8 cellular contexts compared by ENCODE assay signal in the genomic region with DNA sequence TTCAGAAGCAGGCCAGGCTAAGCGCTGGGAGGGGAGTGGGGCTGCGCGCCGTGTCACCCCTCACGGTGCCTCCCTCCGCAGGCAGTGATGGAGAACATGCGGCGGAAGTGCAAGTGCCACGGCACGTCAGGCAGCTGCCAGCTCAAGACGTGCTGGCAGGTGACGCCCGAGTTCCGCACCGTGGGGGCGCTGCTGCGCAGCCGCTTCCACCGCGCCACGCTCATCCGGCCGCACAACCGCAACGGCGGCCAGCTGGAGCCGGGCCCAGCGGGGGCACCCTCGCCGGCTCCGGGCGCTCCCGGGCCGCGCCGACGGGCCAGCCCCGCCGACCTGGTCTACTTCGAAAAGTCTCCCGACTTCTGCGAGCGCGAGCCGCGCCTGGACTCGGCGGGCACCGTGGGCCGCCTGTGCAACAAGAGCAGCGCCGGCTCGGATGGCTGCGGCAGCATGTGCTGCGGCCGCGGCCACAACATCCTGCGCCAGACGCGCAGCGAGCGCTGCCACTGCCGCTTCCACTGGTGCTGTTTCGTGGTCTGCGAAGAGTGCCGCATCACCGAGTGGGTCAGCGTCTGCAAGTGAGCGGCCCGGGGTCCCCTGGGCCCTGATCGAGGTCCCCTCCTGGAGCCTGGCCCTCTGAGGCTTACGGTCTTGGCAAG. TPM values are rescaled to one million over a fixed set of nuclear protein-coding genes. Genes with fewer than 3 reads are reported as not detected.
DNase-seq lines count a peak whose midpoint lies in the region; ATAC-seq and TF ChIP-seq lines count a peak whose summit lies in the region.

No MANE protein-coding gene starts in this region.

- H3K36me3 Mint-ChIP-seq in activated T-helper 1 cell treated with anti-CD3 and anti-CD28 coated beads, Interleukin-12 subunit alpha, Interleukin-12 subunit beta, Interleukin-2, Interleukin-4 antibody, amounts not matched to agents 30 ng/mL and 10 ng/mL and 1 ng/mL, durations not matched to agents 14 hours and 24 hours and 36 hours (ENCODE audit: low read depth) = no peaks in the 10 kb centered on the region

- H3K4me2 ChIP-seq in osteoblast (ENCODE audit: insufficient read depth, low read length) = peak overlapping the region; percentile 78

- H4K20me1 ChIP-seq in osteoblast (ENCODE audit: insufficient read depth, low read length) = no peaks in the 10 kb centered on the region

- H3K27me3 ChIP-seq in HUES48 (ENCODE audit: control insufficient read depth, insufficient read depth, low read length) = peaks cover 100% of the 10 kb centered on the region
- H3K27me3 ChIP-seq in Peyer's patch = peaks cover 0 to 32% of the 10 kb centered on the region in 2 donors
- peaks cover 59% of the 10 kb centered on the region for H3K27me3 ChIP-seq in osteoblast (ENCODE audit: insufficient read depth, low read length)
- H3K27me3 ChIP-seq in thymus (ENCODE audit: control insufficient read depth, insufficient read depth) = peaks cover 42% of the 10 kb centered on the region

- H3K36me3 ChIP-seq in HUES48 (ENCODE audit: control insufficient read depth, insufficient read depth, low read length) (no peaks in the 10 kb centered on the region), Peyer's patch (no peaks in the 10 kb centered on the region), osteoblast (ENCODE audit: insufficient read depth, low read length) (no peaks in the 10 kb centered on the region), thymus (ENCODE audit: control insufficient read depth, insufficient read depth) (no peaks in the 10 kb centered on the region)

- WGBS in thymus = under 1% methylated on average over 72 of the region's 72 CpGs

- peak; percentile 54 for ATAC-seq in GM21381 (IDR thresholded peaks at IDR 0.05; ENCODE audit: unreplicated experiment)

- H3K79me2 ChIP-seq in osteoblast (ENCODE audit: insufficient read depth, low read length) = no peaks in the 10 kb centered on the region

- H3K9me3 Mint-ChIP-seq in activated T-helper 1 cell treated with anti-CD3 and anti-CD28 coated beads, Interleukin-12 subunit alpha, Interleukin-12 subunit beta, Interleukin-2, Interleukin-4 antibody, amounts not matched to agents 30 ng/mL and 10 ng/mL and 1 ng/mL, durations not matched to agents 14 hours and 24 hours and 36 hours = peaks cover 4% of the 10 kb centered on the region

- intact Hi-C loops in activated T-helper 1 cell treated with anti-CD3 and anti-CD28 coated beads, Interleukin-12 subunit alpha, Interleukin-12 subunit beta, Interleukin-2, Interleukin-4 antibody, amounts not matched to agents 30 ng/mL and 10 ng/mL and 1 ng/mL, durations not matched to agents 14 hours and 24 hours and 36 hours (cut with micrococcal nuclease) = loop anchor here (10.0 kb wide), 3 partner anchors 608 to 1668 kb away; no protein-coding TSS in a partner anchor

- peaks cover 35% of the 10 kb centered on the region for H3K4me1 Mint-ChIP-seq in activated T-helper 1 cell treated with anti-CD3 and anti-CD28 coated beads, Interleukin-12 subunit alpha, Interleukin-12 subunit beta, Interleukin-2, Interleukin-4 antibody, amounts not matched to agents 30 ng/mL and 10 ng/mL and 1 ng/mL, durations not matched to agents 14 hours and 24 hours and 36 hours (ENCODE audit: low read depth)

- no peaks in the 10 kb centered on the region for H3K9me3 ChIP-seq in HUES48 (ENCODE audit: control insufficient read depth, insufficient read depth, low read length)
- no peaks in the 10 kb centered on the region for H3K9me3 ChIP-seq in Peyer's patch
- H3K9me3 ChIP-seq in osteoblast (ENCODE audit: low read depth, low read length) = no peaks in the 10 kb centered on the region
- no peaks in the 10 kb centered on the region for H3K9me3 ChIP-seq in thymus (ENCODE audit: control insufficient read depth)

- TF ChIP-seq POLR2A in Peyer's patch (IDR thresholded peaks at IDR 0.05) = no peak

- peak in 5 of 6 experiments; percentile 20 to 58 (median 54) for TF ChIP-seq CTCF in Peyer's patch (IDR thresholded peaks at IDR 0.05)
- TF ChIP-seq CTCF in fibroblast of villous mesenchyme (IDR thresholded peaks at IDR 0.05; ENCODE audit: insufficient read depth, low read depth, low read length) = peak; percentile 22
- TF ChIP-seq CTCF in osteoblast (IDR thresholded peaks at IDR 0.05; ENCODE audit: extremely low read depth, low read depth, low read length) = peak; percentile 13

- peak overlapping the region; percentile 75 for H2AFZ ChIP-seq in osteoblast (ENCODE audit: low read length)

- DNase-seq in DMS 273 treated with DMSO at 0.1 percent for 48 hours (lab: John Stamatoyannopoulos, UW) (peak; percentile 24), Peyer's patch (peak; percentile 85 to 94 (median 88)), fibroblast of villous mesenchyme (ENCODE audit: low read depth) (peak; percentile 33), osteoblast (ENCODE audit: insufficient read length, low spot score, missing footprints) (peak; percentile 96)
- DNase-seq in activated T-helper 1 cell treated with anti-CD3 and anti-CD28 coated beads, Interleukin-12 subunit alpha, Interleukin-12 subunit beta, Interleukin-2, Interleukin-4 antibody, amounts not matched to agents 30 ng/mL and 10 ng/mL and 1 ng/mL, durations not matched to agents 14 hours and 24 hours and 36 hours (ENCODE audit: low spot score) = peak; percentile 72

- H3K4me3 Mint-ChIP-seq in activated T-helper 1 cell treated with anti-CD3 and anti-CD28 coated beads, Interleukin-12 subunit alpha, Interleukin-12 subunit beta, Interleukin-2, Interleukin-4 antibody, amounts not matched to agents 30 ng/mL and 10 ng/mL and 1 ng/mL, durations not matched to agents 14 hours and 24 hours and 36 hours = peak overlapping the region; percentile 15

- H3K27me3 Mint-ChIP-seq in activated T-helper 1 cell treated with anti-CD3 and anti-CD28 coated beads, Interleukin-12 subunit alpha, Interleukin-12 subunit beta, Interleukin-2, Interleukin-4 antibody, amounts not matched to agents 30 ng/mL and 10 ng/mL and 1 ng/mL, durations not matched to agents 14 hours and 24 hours and 36 hours (ENCODE audit: insufficient read depth) = peaks cover 59% of the 10 kb centered on the region

- peak overlapping the region; percentile 81 for H3K27ac Mint-ChIP-seq in activated T-helper 1 cell treated with anti-CD3 and anti-CD28 coated beads, Interleukin-12 subunit alpha, Interleukin-12 subunit beta, Interleukin-2, Interleukin-4 antibody, amounts not matched to agents 30 ng/mL and 10 ng/mL and 1 ng/mL, durations not matched to agents 14 hours and 24 hours and 36 hours

- H3K27ac ChIP-seq in HUES48 (ENCODE audit: low read depth, low read length) (no peak overlapping the region), Peyer's patch (peak overlapping the region in 3 of 4 donors; percentile 43 to 94 (median 59)), osteoblast (ENCODE audit: low read depth, low read length) (no peak overlapping the region), thymus (ENCODE audit: low read depth) (peak overlapping the region; percentile 78)

- H3K4me3 ChIP-seq in HUES48 (ENCODE audit: low read depth, low read length) (peak overlapping the region; percentile 54), Peyer's patch (peak overlapping the region; percentile 26 to 63 (median 50)), fibroblast of villous mesenchyme (ENCODE audit: low read depth, low read length) (peak overlapping the region; percentile 29), osteoblast (ENCODE audit: insufficient read depth, low read length) (peak overlapping the region; percentile 57), thymus (ENCODE audit: low read length) (peak overlapping the region; percentile 39)

- peaks cover 36% of the 10 kb centered on the region for H3K4me1 ChIP-seq in HUES48 (ENCODE audit: control insufficient read depth, insufficient read depth, low read length)
- peaks cover 5 to 36% (median 29%) of the 10 kb centered on the region in 4 donors for H3K4me1 ChIP-seq in Peyer's patch
- H3K4me1 ChIP-seq in osteoblast (ENCODE audit: insufficient read depth, low read length) = peaks cover 6% of the 10 kb centered on the region
- H3K4me1 ChIP-seq in thymus (ENCODE audit: control insufficient read depth, insufficient read depth, low read length) = peaks cover 27% of the 10 kb centered on the region

- H3K9ac ChIP-seq in HUES48 (ENCODE audit: low read depth, low read length) = no peak overlapping the region

RNA-seq across cellular contexts. Expression of a gene that starts 12.2 kb away (rescaled TPM):
- total RNA-seq in Peyer's patch (1 to 10 TPM in 1 of 4 donors, under 1 TPM in 1, not detected in 2; 0.27 to 2.5 TPM), fibroblast of villous mesenchyme (not detected in 2 replicates), osteoblast (not detected in 2 replicates)
- total RNA-seq in activated T-helper 1 cell treated with anti-CD3 and anti-CD28 coated beads, Interleukin-12 subunit alpha, Interleukin-12 subunit beta, Interleukin-2, Interleukin-4 antibody, amounts not matched to agents 30 ng/mL and 10 ng/mL and 1 ng/mL, durations not matched to agents 14 hours and 24 hours and 36 hours = 0.10 and 0.18 TPM in 2 replicates
- polyA plus RNA-seq in thymus = 1.5 TPM

RNA-seq across cellular contexts. Expression of a gene that starts 33.2 kb away (rescaled TPM):
- total RNA-seq in Peyer's patch (not detected), fibroblast of villous mesenchyme (not detected in 2 replicates), osteoblast (not detected in 2 replicates)
- total RNA-seq in activated T-helper 1 cell treated with anti-CD3 and anti-CD28 coated beads, Interleukin-12 subunit alpha, Interleukin-12 subunit beta, Interleukin-2, Interleukin-4 antibody, amounts not matched to agents 30 ng/mL and 10 ng/mL and 1 ng/mL, durations not matched to agents 14 hours and 24 hours and 36 hours = not detected in 2 replicates
- 0.34 TPM for polyA plus RNA-seq in thymus

Comparison
In these comparisons a context has a peak if more than half of its experiments do, and no peak if none do; other contexts are left out.
1. DNase-seq: peak in every context shown above with its lines; median percentile 96 in osteoblast; 88 in Peyer's patch; 72 in activated T-helper 1 cell treated with anti-CD3 and anti-CD28 coated beads, Interleukin-12 subunit alpha, Interleukin-12 subunit beta, Interleukin-2, Interleukin-4 antibody, amounts not matched to agents 30 ng/mL and 10 ng/mL and 1 ng/mL, durations not matched to agents 14 hours and 24 hours and 36 hours; 33 in fibroblast of villous mesenchyme; 24 in DMS 273 treated with DMSO at 0.1 percent for 48 hours.
2. H3K27ac ChIP-seq: peak in Peyer's patch (3 of 4) and thymus (single experiment); none in HUES48 (single experiment) and osteoblast (single experiment).
3. Peak in every context shown above with its lines, with median percentiles within 50 percentile points of each other: H3K4me3 ChIP-seq and CTCF ChIP-seq.